10 cellular contexts compared by ENCODE assay signal in genomic region chr10:88392222-88392621, GRCh38.
DNase-seq lines count a peak whose midpoint lies in the region; ATAC-seq lines count a peak whose summit lies in the region.
"Had no signal": no experiment of that assay in that cellular context is flagged by ENCODE, and none has a peak within 500 bp of the region (broad histone marks: within the 10 kb centered on the region; RNA-seq: fewer than 3 reads in every experiment).

No MANE protein-coding gene starts in this region.

- ATAC-seq in GM18870 (IDR thresholded peaks at IDR 0.05; ENCODE audit: unreplicated experiment) (peak; percentile 86), GM21786 (IDR thresholded peaks at IDR 0.05; ENCODE audit: unreplicated experiment) (peak; percentile 81)

- DNase-seq in Jurkat, Clone E6-1 (ENCODE audit: low read depth, low spot score): peak; percentile 70
- DNase-seq in left kidney (ENCODE audit: low read depth, low spot score): peak; percentile 5
- DNase-seq in NCI-H345 (lab: John Stamatoyannopoulos, UW): no peak
- no peak for DNase-seq in NCI-H2029 treated with DMSO at 0.1 percent for 48 hours (lab: John Stamatoyannopoulos, UW)
- no peak for DNase-seq in NCI-H1105 (lab: John Stamatoyannopoulos, UW)
- no peak for DNase-seq in DMS53 treated with DMSO at 0.1 percent for 48 hours (lab: John Stamatoyannopoulos, UW; ENCODE audit: unreplicated experiment)
- DNase-seq: activated T-cell treated with anti-CD3 and anti-CD28 coated beads, Interleukin-2, amount 50 U/mL, for 24 hours; NCI-H69 had no signal

- no peak overlapping the region for H3K4me3 ChIP-seq in Jurkat, Clone E6-1 (ENCODE audit: low read length)

Comparison
In these comparisons a context has a peak if more than half of its experiments do, and no peak if none do; other contexts are left out.
1. DNase-seq: peak in Jurkat, Clone E6-1 (single experiment) and left kidney (single experiment); none in NCI-H345 (single experiment), NCI-H2029 treated with DMSO at 0.1 percent for 48 hours (single experiment), NCI-H1105 (single experiment) and DMS53 treated with DMSO at 0.1 percent for 48 hours (single experiment).